In the genomic region with DNA sequence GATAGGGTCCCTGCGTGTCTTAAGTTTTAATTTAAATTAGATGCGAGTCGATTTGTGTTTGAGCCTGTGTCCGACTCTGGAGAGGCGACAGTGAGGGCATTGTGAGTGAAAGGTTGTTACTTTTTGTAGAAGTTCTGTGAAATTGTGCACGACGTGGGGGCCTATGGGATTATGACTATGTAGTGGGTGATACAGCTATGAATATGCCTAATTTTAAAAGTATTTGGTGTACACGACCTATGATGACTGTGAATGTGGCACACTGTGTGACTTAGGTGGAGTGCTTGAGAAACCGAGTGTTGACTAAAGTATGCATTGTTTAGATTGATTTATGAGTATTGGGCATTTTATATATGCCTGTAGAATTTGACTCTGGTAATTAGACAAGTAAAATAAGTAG, we compare ENCODE assay signal across 8 cellular contexts. TPM values are rescaled to one million over a fixed set of nuclear protein-coding genes. Genes with fewer than 3 reads are reported as not detected.
DNase-seq lines count a peak whose midpoint lies in the region; ATAC-seq and TF ChIP-seq lines count a peak whose summit lies in the region.

No MANE protein-coding gene starts in this region.

- H3K27ac ChIP-seq in DND-41 (ENCODE audit: low read length) (peak overlapping the region; percentile 91), OCI-LY7 (ENCODE audit: low read depth, low read length, poor library complexity, severe bottlenecking) (peak overlapping the region; percentile 32), parathyroid adenoma (peak overlapping the region; percentile 46)

- intact Hi-C loops in OCI-LY7 (cut with micrococcal nuclease; ENCODE audit: unreplicated experiment): loop anchor here (5.0 to 10.0 kb wide), 3 partner anchors 116 to 527 kb away; a partner anchor contains a TSS

- DNase-seq in DND-41: no peak
- no peak for DNase-seq in OCI-LY7 (ENCODE audit: low spot score)
- DNase-seq in epithelial cell of proximal tubule (ENCODE audit: low read depth): no peak
- DNase-seq in NOMO-1 (lab: John Stamatoyannopoulos, UW; ENCODE audit: unreplicated experiment in 2 of 2): no peak
- no peak for DNase-seq in cerebellar cortex (ENCODE audit: low spot score)
- DNase-seq in anterior cingulate cortex (lab: John Stamatoyannopoulos, UW): no peak
- DNase-seq in DMS153 treated with DMSO at 0.1 percent for 48 hours (lab: John Stamatoyannopoulos, UW; ENCODE audit: unreplicated experiment): no peak

- H3K9ac ChIP-seq in DND-41 (ENCODE audit: low read depth, low read length) (peak overlapping the region; percentile 90), parathyroid adenoma (no peak overlapping the region)

- ATAC-seq in DND-41 (ENCODE audit: insufficient read depth, low read depth): no peak

- H4K20me1 ChIP-seq in DND-41 (ENCODE audit: insufficient read depth, low read length) (no peaks in the 10 kb centered on the region), OCI-LY7 (ENCODE audit: insufficient read depth, low read length) (no peaks in the 10 kb centered on the region)

- TF ChIP-seq CTCF in DND-41 (IDR thresholded peaks at IDR 0.05; ENCODE audit: borderline replicate concordance, extremely low read depth, low read length, poor library complexity, severe bottlenecking): no peak
- TF ChIP-seq CTCF in OCI-LY7 (conservative IDR thresholded peaks at IDR 0.05; ENCODE audit: low read length): no peak
- no peak for TF ChIP-seq CTCF in epithelial cell of proximal tubule (conservative IDR thresholded peaks at IDR 0.05; ENCODE audit: low read depth, low read length)
- no peak for TF ChIP-seq CTCF in parathyroid adenoma (IDR thresholded peaks at IDR 0.05)

- CTCF ChIA-PET in OCI-LY7 (lab: Charles Lee; ENCODE audit: unreplicated experiment): no interaction called here

- no peaks in the 10 kb centered on the region for H3K9me2 ChIP-seq in OCI-LY7 (ENCODE audit: insufficient read depth, low read length)

- H3K4me2 ChIP-seq in DND-41 (ENCODE audit: insufficient read depth, low read length) (peak overlapping the region; percentile 86), OCI-LY7 (ENCODE audit: low read length) (peak overlapping the region; percentile 75), parathyroid adenoma (ENCODE audit: low read length) (peak overlapping the region; percentile 89)

- H3K4me3 ChIP-seq in DND-41 (ENCODE audit: low read depth in 1 of 2, low read length in 2 of 2): peak overlapping the region; percentile 72 to 90
- H3K4me3 ChIP-seq in OCI-LY7 (ENCODE audit: low read depth, low read length, poor library complexity, severe bottlenecking): peak overlapping the region; percentile 80
- H3K4me3 ChIP-seq in epithelial cell of proximal tubule (ENCODE audit: low read depth, low read length): peak overlapping the region; percentile 96
- H3K4me3 ChIP-seq in parathyroid adenoma (ENCODE audit: low read depth, low read length): peak overlapping the region; percentile 78

- BruUV-seq in OCI-LY7 (replicated peaks; lab: Mats Ljungman, UMichigan): no TSS peak

- H3K4me1 ChIP-seq in DND-41 (ENCODE audit: insufficient read depth, low read length): peaks cover 37% of the 10 kb centered on the region
- peaks cover 12% of the 10 kb centered on the region for H3K4me1 ChIP-seq in OCI-LY7 (ENCODE audit: insufficient read depth, low read length, poor library complexity, severe bottlenecking)
- peaks cover 4% of the 10 kb centered on the region for H3K4me1 ChIP-seq in parathyroid adenoma

- H3K27me3 ChIP-seq in DND-41 (ENCODE audit: insufficient read depth, low read length, poor library complexity) (no peaks in the 10 kb centered on the region), parathyroid adenoma (ENCODE audit: control insufficient read depth, insufficient read depth, low read length) (no peaks in the 10 kb centered on the region)

- H3K79me2 ChIP-seq in DND-41 (ENCODE audit: insufficient read depth, low read length) (peaks cover 82% of the 10 kb centered on the region), OCI-LY7 (ENCODE audit: insufficient read depth, low read depth, low read length) (peaks cover 14% of the 10 kb centered on the region), parathyroid adenoma (peaks cover 14% of the 10 kb centered on the region)

- H2AFZ ChIP-seq in DND-41 (ENCODE audit: low read depth, low read length) (peak overlapping the region; percentile 89), OCI-LY7 (ENCODE audit: low read length) (peak overlapping the region; percentile 20; the same call in 1 of the 2 replicates), parathyroid adenoma (peak overlapping the region; percentile 97)

- POLR2A ChIA-PET in OCI-LY7 (lab: Charles Lee): no interaction called here

- peaks cover 15% of the 10 kb centered on the region for H3K9me3 ChIP-seq in DND-41 (ENCODE audit: insufficient read depth, low read length, severe bottlenecking)
- H3K9me3 ChIP-seq in OCI-LY7 (ENCODE audit: low read length): peaks cover 22% of the 10 kb centered on the region
- H3K9me3 ChIP-seq in parathyroid adenoma (ENCODE audit: control insufficient read depth, low read length): no peaks in the 10 kb centered on the region

- peaks cover 50% of the 10 kb centered on the region for H3K36me3 ChIP-seq in DND-41 (ENCODE audit: insufficient read depth, low read length)
- H3K36me3 ChIP-seq in OCI-LY7 (ENCODE audit: insufficient read depth, low read length): peaks cover 58% of the 10 kb centered on the region
- no peaks in the 10 kb centered on the region for H3K36me3 ChIP-seq in parathyroid adenoma (ENCODE audit: control insufficient read depth, insufficient read depth, low read length)

RNA-seq across cellular contexts. Expression of a gene that starts 0.6 kb away (rescaled TPM):
- 8.3 and 8.4 TPM in 2 replicates for total RNA-seq in OCI-LY7 (2014; rRNA removed; shearing (Covaris generic))
- total RNA-seq in OCI-LY7 (2022): 8.6 and 12.9 TPM in 2 replicates
- total RNA-seq in epithelial cell of proximal tubule: 1.7 and 2.9 TPM in 2 replicates

RNA-seq across cellular contexts. Expression of a gene that starts 21.4 kb away (rescaled TPM):
- total RNA-seq in OCI-LY7 (2014; rRNA removed; shearing (Covaris generic)): 4.8 and 9.7 TPM in 2 replicates
- total RNA-seq in OCI-LY7 (2022) (7.8 and 7.9 TPM in 2 replicates), epithelial cell of proximal tubule (2.0 and 12.2 TPM in 2 replicates)

Comparison
In these comparisons a context has a peak if more than half of its experiments do, and no peak if none do; other contexts are left out.
1. H2AFZ ChIP-seq: peak in every context shown above with its lines; median percentile 97 in parathyroid adenoma; 89 in DND-41; 20 in OCI-LY7.
2. H3K27ac ChIP-seq: peak in every context shown above with its lines; median percentile 91 in DND-41; 46 in parathyroid adenoma; 32 in OCI-LY7.